Comparison of ENCODE assay signal across 1 cellular context in the genomic region with DNA sequence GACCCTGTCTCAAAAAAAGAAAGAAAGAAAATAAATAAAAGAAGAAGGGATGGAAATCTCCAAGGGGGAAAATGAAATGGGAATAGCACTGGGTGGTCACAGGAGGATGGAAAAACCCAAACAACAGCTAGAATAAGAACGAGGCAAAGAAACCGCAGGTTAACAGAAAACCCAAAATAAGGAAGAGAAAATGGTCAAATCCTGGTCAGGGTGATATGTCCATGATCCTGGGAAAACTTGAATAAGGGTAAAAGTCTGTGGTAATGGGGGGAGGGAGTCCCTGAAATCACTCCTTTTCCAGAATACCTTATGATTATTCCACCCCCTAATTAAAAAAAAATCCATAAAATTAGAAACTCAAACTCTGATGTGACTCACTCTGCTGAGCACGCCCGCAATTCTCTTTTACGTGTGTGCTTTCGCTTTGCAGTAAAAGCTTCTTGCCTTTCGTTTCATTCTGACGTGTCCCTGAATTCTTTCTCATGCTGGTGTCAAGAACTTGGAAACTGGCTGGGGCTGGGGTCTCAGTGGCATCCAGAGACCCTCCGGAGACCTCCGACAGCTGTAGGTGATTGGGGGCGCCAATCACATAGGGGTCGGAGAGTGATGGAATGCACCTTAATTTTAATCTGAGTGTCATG.
TF ChIP-seq lines count a peak whose summit lies in the region.

No MANE protein-coding gene starts in this region.

TF ChIP-seq in K562, 482 proteins besides CTCF, POLR2A, EP300 and RAD21 (continued from another document):
- TF ChIP-seq TCF15 (CRISPR knock-in tag; IDR thresholded peaks at IDR 0.05) = no peak
- no peak for TF ChIP-seq PHF8 (IDR thresholded peaks at IDR 0.05; ENCODE audit: borderline replicate concordance, low read length)
- TF ChIP-seq ZNF217 (CRISPR knock-in tag; IDR thresholded peaks at IDR 0.05) = no peak
- TF ChIP-seq, protein P1, sequence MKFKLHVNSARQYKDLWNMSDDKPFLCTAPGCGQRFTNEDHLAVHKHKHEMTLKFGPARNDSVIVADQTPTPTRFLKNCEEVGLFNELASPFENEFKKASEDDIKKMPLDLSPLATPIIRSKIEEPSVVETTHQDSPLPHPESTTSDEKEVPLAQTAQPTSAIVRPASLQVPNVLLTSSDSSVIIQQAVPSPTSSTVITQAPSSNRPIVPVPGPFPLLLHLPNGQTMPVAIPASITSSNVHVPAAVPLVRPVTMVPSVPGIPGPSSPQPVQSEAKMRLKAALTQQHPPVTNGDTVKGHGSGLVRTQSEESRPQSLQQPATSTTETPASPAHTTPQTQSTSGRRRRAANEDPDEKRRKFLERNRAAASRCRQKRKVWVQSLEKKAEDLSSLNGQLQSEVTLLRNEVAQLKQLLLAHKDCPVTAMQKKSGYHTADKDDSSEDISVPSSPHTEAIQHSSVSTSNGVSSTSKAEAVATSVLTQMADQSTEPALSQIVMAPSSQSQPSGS (CRISPR knock-in tag; IDR thresholded peaks at IDR 0.05) = no peak
- no peak for TF ChIP-seq BCL6 (CRISPR knock-in tag; IDR thresholded peaks at IDR 0.05)
- TF ChIP-seq ZNF384 (IDR thresholded peaks at IDR 0.05; ENCODE audit: low read depth, low read length) = no peak
- no peak for TF ChIP-seq ZSCAN32 (CRISPR knock-in tag; IDR thresholded peaks at IDR 0.05)
